10 cellular contexts compared by ENCODE assay signal in the genomic region with DNA sequence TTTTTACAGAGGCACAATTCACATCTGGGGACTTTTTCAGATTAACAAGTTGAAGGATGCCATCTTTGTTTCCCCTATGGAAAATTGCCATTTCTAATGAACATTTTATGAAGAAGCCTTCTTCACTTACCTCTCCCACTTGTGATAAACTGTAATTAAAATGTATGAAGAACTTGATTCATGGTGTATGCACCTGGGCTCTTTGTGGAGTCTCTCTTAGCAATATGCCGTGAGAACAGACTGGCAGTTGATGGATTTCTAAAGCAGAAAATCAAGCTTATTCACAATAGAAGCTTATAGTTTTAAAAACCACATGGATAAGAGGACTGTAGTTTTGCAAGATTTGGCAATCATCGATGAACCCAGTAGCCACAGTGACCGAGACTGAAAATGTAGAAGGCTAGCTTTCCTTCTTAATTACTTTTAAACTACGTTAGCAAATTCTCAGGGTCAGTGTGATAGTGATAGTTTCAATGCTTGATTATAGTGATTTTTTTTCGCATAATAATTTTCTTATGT.
A peak's percentile ranks its signal among the peaks of the same experiment; 100 is the strongest.
DNase-seq lines count a peak whose midpoint lies in the region; ATAC-seq, FAIRE-seq and TF ChIP-seq lines count a peak whose summit lies in the region.
"Had no signal": no experiment of that assay in that cellular context is flagged by ENCODE, and none has a peak within 500 bp of the region (broad histone marks: within the 10 kb centered on the region; RNA-seq: fewer than 3 reads in every experiment).

No MANE protein-coding gene starts in this region.

- H3K9me3 ChIP-seq in mucosa of descending colon: no peaks in the 10 kb centered on the region

- H3K27ac Mint-ChIP-seq in nephron progenitor cell: peak overlapping the region; percentile 97

- H3K36me3 ChIP-seq in mucosa of descending colon (ENCODE audit: low read depth): no peaks in the 10 kb centered on the region

- H3K27me3 Mint-ChIP-seq in nephron progenitor cell (ENCODE audit: low read depth, poor library complexity): peaks cover 3% of the 10 kb centered on the region

- H3K4me1 Mint-ChIP-seq in nephron progenitor cell: peaks cover 35% of the 10 kb centered on the region

- no peaks in the 10 kb centered on the region for H3K4me1 ChIP-seq in mucosa of descending colon (ENCODE audit: low read depth)

- no peak overlapping the region for H3K4me3 ChIP-seq in mucosa of descending colon

- in situ Hi-C loops in GM13977 (cut with MboI; ENCODE audit: low pct_unique_long_range_greater_than_20kb, low sequenced_read_pairs, unreplicated experiment): no loop called here

- peak; percentile 71 for DNase-seq in SKM-1 (lab: John Stamatoyannopoulos, UW; ENCODE audit: unreplicated experiment)
- DNase-seq in nephron progenitor cell: no peak
- DNase-seq in mucosa of descending colon: no peak
- DNase-seq in GM13977 (ENCODE audit: low spot score): no peak
- DNase-seq in urothelium cell line (ENCODE audit: low spot score): no peak
- DNase-seq in NCI-H1436 treated with DMSO at 0.1 percent for 48 hours (lab: John Stamatoyannopoulos, UW): no peak
- DNase-seq: NCI-H1694 treated with DMSO at 0.1 percent for 48 hours; stimulated activated CD4-positive, alpha-beta T cell treated with anti-CD3 and anti-CD28 coated beads, Interleukin-4, amount 100 ng/mL, for 24 hours had no signal

- intact Hi-C loops in mucosa of descending colon (cut with DNase I, micrococcal nuclease): no loop called here

- TF ChIP-seq CTCF in nephron progenitor cell (IDR thresholded peaks at IDR 0.05) (no peak), mucosa of descending colon (IDR thresholded peaks at IDR 0.05) (no peak), GM13977 (IDR thresholded peaks at IDR 0.05; ENCODE audit: extremely low read depth, insufficient read depth, missing control alignments) (no peak)

- FAIRE-seq in urothelium cell line (lab: Jason Lieb, UNC): no peak

- peaks cover 30% of the 10 kb centered on the region for H3K36me3 Mint-ChIP-seq in nephron progenitor cell (ENCODE audit: low read depth)

- no peaks in the 10 kb centered on the region for H3K9me3 Mint-ChIP-seq in nephron progenitor cell

- H3K4me3 Mint-ChIP-seq in nephron progenitor cell: peak overlapping the region; percentile 4

- ATAC-seq in GM18511 (IDR thresholded peaks at IDR 0.05; ENCODE audit: unreplicated experiment): peak; percentile 11
- peak; percentile 6 for ATAC-seq in HG02763 (IDR thresholded peaks at IDR 0.05; ENCODE audit: unreplicated experiment)
- ATAC-seq in mucosa of descending colon: no peak
